ENCODE assay signal across 8 cellular contexts in genomic region chr16:72093448-72094265, GRCh38. TPM values are rescaled to one million over a fixed set of nuclear protein-coding genes. Genes with fewer than 3 reads are reported as not detected.
DNase-seq lines count a peak whose midpoint lies in the region; TF ChIP-seq lines count a peak whose summit lies in the region.

Gene DHX38, plus strand, starts transcription at chr16:72093847. Its CDS starts 2,311 bp downstream, at chr16:72096158.
Gene TXNL4B, minus strand, starts transcription at chr16:72093620. Its CDS starts 2,871 bp downstream, at chr16:72090749.

- peaks cover 6% of the 10 kb centered on the region for H3K23me2 ChIP-seq in H9 (ENCODE audit: insufficient read length, low read depth, low read length, poor library complexity, severe bottlenecking)

- H3K23ac ChIP-seq in H9 (ENCODE audit: insufficient read length, low read depth, low read length): peak within 1 kb of the TSS; percentile 70

- peak within 1 kb of the TSS; percentile 74 for H3K18ac ChIP-seq in H9 (ENCODE audit: insufficient read length, low read depth, low read length)

- H2BK12ac ChIP-seq in H9 (ENCODE audit: insufficient read length, low read depth, low read length): no peak within 1 kb of the TSS

- H3K4me1 Mint-ChIP-seq in H9 (peaks cover 14 to 16% of the 10 kb centered on the region in 2 experiments), nephron (peaks cover 37% of the 10 kb centered on the region)
- peaks cover 42% of the 10 kb centered on the region for H3K4me1 Mint-ChIP-seq in stimulated activated naive CD8-positive, alpha-beta T cell treated with anti-CD3 and anti-CD28 coated beads, Interleukin-15, Interleukin-2, amounts not matched to agents 100 ng/mL and 50 ng/mL, for 24 hours (ENCODE audit: low read depth)

- TF ChIP-seq CTCF in H9 (conservative IDR thresholded peaks at IDR 0.05) (no peak), fibroblast of the aortic adventitia (IDR thresholded peaks at IDR 0.05; ENCODE audit: insufficient read depth, low read length) (no peak), nephron (IDR thresholded peaks at IDR 0.05; ENCODE audit: unreplicated experiment in 3 of 3) (no peak)

- H3K4ac ChIP-seq in H9 (ENCODE audit: low read depth, low read length): no peak within 1 kb of the TSS

- H3K4me3 Mint-ChIP-seq in H9 (peak within 1 kb of the TSS; percentile 98), nephron (peak within 1 kb of the TSS; percentile 98 to 100 (median 98))
- peak within 1 kb of the TSS; percentile 96 for H3K4me3 Mint-ChIP-seq in stimulated activated naive CD8-positive, alpha-beta T cell treated with anti-CD3 and anti-CD28 coated beads, Interleukin-15, Interleukin-2, amounts not matched to agents 100 ng/mL and 50 ng/mL, for 24 hours

- H3K27ac Mint-ChIP-seq in H9: peak within 1 kb of the TSS; percentile 96 to 99 (median 99)
- H3K27ac Mint-ChIP-seq in nephron: peak within 1 kb of the TSS; percentile 48 to 98 (median 97)
- H3K27ac Mint-ChIP-seq in stimulated activated naive CD8-positive, alpha-beta T cell treated with anti-CD3 and anti-CD28 coated beads, Interleukin-15, Interleukin-2, amounts not matched to agents 100 ng/mL and 50 ng/mL, for 24 hours: peak within 1 kb of the TSS; percentile 91

- H3K27me3 Mint-ChIP-seq in H9 (ENCODE audit: low read depth) (no peaks in the 10 kb centered on the region), nephron (ENCODE audit: low read depth) (no peaks in the 10 kb centered on the region)
- H3K27me3 Mint-ChIP-seq in stimulated activated naive CD8-positive, alpha-beta T cell treated with anti-CD3 and anti-CD28 coated beads, Interleukin-15, Interleukin-2, amounts not matched to agents 100 ng/mL and 50 ng/mL, for 24 hours: no peaks in the 10 kb centered on the region

- H3K27ac ChIP-seq in H9 (ENCODE audit: insufficient read length, low read depth, low read length): no peak within 1 kb of the TSS

- H4K8ac ChIP-seq in H9 (replicated peaks; ENCODE audit: insufficient read length, low read depth, low read length): no peak within 1 kb of the TSS

- peaks cover 7% of the 10 kb centered on the region for H3K79me1 ChIP-seq in H9 (ENCODE audit: insufficient read depth, low read depth, low read length, poor library complexity, severe bottlenecking)

- peak within 1 kb of the TSS; percentile 67 for H3K14ac ChIP-seq in H9 (ENCODE audit: insufficient read depth, low read length)

- H3K79me2 ChIP-seq in H9 (ENCODE audit: insufficient read depth, low read length): peaks cover 12% of the 10 kb centered on the region; the same call in 1 of the 2 replicates

- peak within 1 kb of the TSS; percentile 85 for H3K9ac ChIP-seq in H9 (ENCODE audit: extremely low read depth, insufficient read length, low read length)

- WGBS in H9 (ENCODE audit: extremely low coverage, insufficient read length, low lambda C conversion rate): no CpG with 5 or more reads among the region's 43 CpGs

- DNase-seq in ELR (ENCODE audit: low read depth): peak; percentile 100
- peak; percentile 99 for DNase-seq in H9
- DNase-seq in MG63: peak; percentile 90
- peak; percentile 97 for DNase-seq in SHP77 treated with DMSO at 0.1 percent for 48 hours (lab: John Stamatoyannopoulos, UW)
- peak; percentile 96 for DNase-seq in activated effector memory CD4-positive, alpha-beta T cell treated with anti-CD3 and anti-CD28 coated beads, Interleukin-2, amount 50 U/mL, for 16 hours
- DNase-seq in fibroblast of the aortic adventitia (ENCODE audit: low read depth): peak; percentile 99

- peak within 1 kb of the TSS; percentile 93 for H3K4me2 ChIP-seq in H9 (ENCODE audit: insufficient read depth, insufficient read length, low read length)

- peaks cover 7% of the 10 kb centered on the region; the same call in 1 of the 2 replicates for H3K4me1 ChIP-seq in H9 (ENCODE audit: insufficient read depth, low read length)

- no peaks in the 10 kb centered on the region for H3K27me3 ChIP-seq in H9 (ENCODE audit: insufficient read depth, low read length)
- H3K27me3 ChIP-seq in MG63: no peaks in the 10 kb centered on the region

- H3K9me3 Mint-ChIP-seq in H9 (no peaks in the 10 kb centered on the region), nephron (no peaks in the 10 kb centered on the region)
- no peaks in the 10 kb centered on the region for H3K9me3 Mint-ChIP-seq in stimulated activated naive CD8-positive, alpha-beta T cell treated with anti-CD3 and anti-CD28 coated beads, Interleukin-15, Interleukin-2, amounts not matched to agents 100 ng/mL and 50 ng/mL, for 24 hours

- H2BK120ac ChIP-seq in H9 (ENCODE audit: low read depth, low read length, poor library complexity, severe bottlenecking): no peak within 1 kb of the TSS

- no peaks in the 10 kb centered on the region for H4K20me1 ChIP-seq in H9 (ENCODE audit: control insufficient read depth, insufficient read depth, insufficient read length)

- H3K36me3 ChIP-seq in MG63: peaks cover 12% of the 10 kb centered on the region

- no peak within 1 kb of the TSS for H3T11ph ChIP-seq in H9 (ENCODE audit: low read length)

- H2BK15ac ChIP-seq in H9 (ENCODE audit: low read depth, low read length): no peak within 1 kb of the TSS

- no peak within 1 kb of the TSS for H2AK5ac ChIP-seq in H9 (ENCODE audit: insufficient read length, low read length)

- peak within 1 kb of the TSS; percentile 69 for H2AFZ ChIP-seq in H9 (ENCODE audit: low read length)

- H3K9me3 ChIP-seq in H9 (ENCODE audit: control insufficient read depth, low read depth, low read length): no peaks in the 10 kb centered on the region
- no peaks in the 10 kb centered on the region; the same call in 1 of the 2 replicates for H3K9me3 ChIP-seq in MG63

- peaks cover 2 to 39% (median 38%) of the 10 kb centered on the region in 3 experiments; a peak in 5 of 7 replicates for H3K36me3 Mint-ChIP-seq in H9 (ENCODE audit: insufficient read depth in 1 of 3, low read depth in 3 of 3)
- peaks cover 47% of the 10 kb centered on the region for H3K36me3 Mint-ChIP-seq in nephron (ENCODE audit: low read depth)
- H3K36me3 Mint-ChIP-seq in stimulated activated naive CD8-positive, alpha-beta T cell treated with anti-CD3 and anti-CD28 coated beads, Interleukin-15, Interleukin-2, amounts not matched to agents 100 ng/mL and 50 ng/mL, for 24 hours (ENCODE audit: low read depth): peaks cover 48% of the 10 kb centered on the region

- no peak within 1 kb of the TSS for H4K91ac ChIP-seq in H9 (ENCODE audit: insufficient read length, low read depth, low read length)

- no peak within 1 kb of the TSS for H2BK20ac ChIP-seq in H9 (ENCODE audit: low read depth, low read length, poor library complexity, severe bottlenecking)

- H2BK5ac ChIP-seq in H9 (ENCODE audit: insufficient read length, low read length): no peak within 1 kb of the TSS

- no peak within 1 kb of the TSS for H4K5ac ChIP-seq in H9 (ENCODE audit: insufficient read length, low read depth, low read length)

- H3K4me3 ChIP-seq in MG63 (peak within 1 kb of the TSS; percentile 98), fibroblast of the aortic adventitia (ENCODE audit: low read depth, low read length) (peak within 1 kb of the TSS; percentile 99)

- H3K56ac ChIP-seq in H9 (ENCODE audit: insufficient read length, low read depth, low read length): no peak within 1 kb of the TSS

RNA-seq across cellular contexts. Expression of gene DHX38, which starts in this region (rescaled TPM):
- total RNA-seq in H9 (2021) (60.5 and 64.2 TPM in 2 replicates), fibroblast of the aortic adventitia (ENCODE audit: low replicate concordance) (39.1 and 158 TPM in 2 replicates)
- total RNA-seq in MG63 (2014; rRNA removed; shearing (Covaris generic); ENCODE audit: low replicate concordance): 24.3 and 31.3 TPM in 2 replicates

RNA-seq across cellular contexts. Expression of gene TXNL4B, which starts in this region (rescaled TPM):
- total RNA-seq in H9 (2021) (9.9 and 10.3 TPM in 2 replicates), fibroblast of the aortic adventitia (ENCODE audit: low replicate concordance) (8.1 and 24.8 TPM in 2 replicates)
- total RNA-seq in MG63 (2014; rRNA removed; shearing (Covaris generic); ENCODE audit: low replicate concordance): 7.5 and 10.1 TPM in 2 replicates
